ENCODE assay signal across 23 cellular contexts in genomic region chr18:56648307-56648706, GRCh38. TPM values are rescaled to one million over a fixed set of nuclear protein-coding genes. Genes with fewer than 3 reads are reported as not detected.
DNase-seq lines count a peak whose midpoint lies in the region; ATAC-seq, FAIRE-seq and TF ChIP-seq lines count a peak whose summit lies in the region.
"Had no signal": no experiment of that assay in that cellular context is flagged by ENCODE, and none has a peak within 500 bp of the region (broad histone marks: within the 10 kb centered on the region; RNA-seq: fewer than 3 reads in every experiment).

No MANE protein-coding gene starts in this region.

- H3K4me1 ChIP-seq in K562 (replicated peaks in 1 of 2; ENCODE audit: control insufficient read depth in 2 of 2, insufficient read depth in 2 of 2, low read length in 2 of 2), result peaks cover 0 to 23% of the 10 kb centered on the region in 2 experiments; a peak in 3 of 5 replicates

- no peaks in the 10 kb centered on the region for H3K9me3 Mint-ChIP-seq in CD14-positive monocyte
- peaks cover 5% of the 10 kb centered on the region for H3K9me3 Mint-ChIP-seq in natural killer cell treated with Interleukin-12 subunit alpha and Interleukin-12 subunit beta and Interleukin-15 and Interleukin-18, amount 100 ng/mL, for 72 hours

- POLR2A ChIA-PET in K562 (lab: Yijun Ruan, JAX), result interaction anchor here (0.6 to 1.0 kb wide), 2 partner anchors 12 to 35 kb away, joined by 3 to 5 read pairs; no protein-coding TSS in a partner anchor

- no peaks in the 10 kb centered on the region for H3K9me1 ChIP-seq in K562 (ENCODE audit: control insufficient read depth, insufficient read depth, low read length)

- no peak for FAIRE-seq in K562 (lab: Jason Lieb, UNC)
- FAIRE-seq: HTR-8/SVneo had no signal

- no peaks in the 10 kb centered on the region for H3K9me3 ChIP-seq in K562 (replicated peaks; ENCODE audit: control insufficient read depth, insufficient read depth, low read depth, low read length)
- H3K9me3 ChIP-seq: SJSA1 had no signal

- H3K4me3 Mint-ChIP-seq in CD14-positive monocyte, result no peak overlapping the region
- H3K4me3 Mint-ChIP-seq in natural killer cell treated with Interleukin-12 subunit alpha and Interleukin-12 subunit beta and Interleukin-15 and Interleukin-18, amount 100 ng/mL, for 72 hours, result peak overlapping the region; percentile 32
- H3K4me3 Mint-ChIP-seq: B cell had no signal

- H3K4me3 ChIP-seq in HL-60 (replicated peaks; ENCODE audit: insufficient read depth, low read length) (no peak overlapping the region), K562 (no peak overlapping the region)
- H3K4me3 ChIP-seq: SJSA1 had no signal

- peak overlapping the region; percentile 86 for H2AFZ ChIP-seq in K562 (ENCODE audit: low read depth, low read length)

- H3K27me3 Mint-ChIP-seq in CD14-positive monocyte (ENCODE audit: low read depth in 3 of 3), result no peaks in the 10 kb centered on the region
- no peaks in the 10 kb centered on the region for H3K27me3 Mint-ChIP-seq in natural killer cell treated with Interleukin-12 subunit alpha and Interleukin-12 subunit beta and Interleukin-15 and Interleukin-18, amount 100 ng/mL, for 72 hours
- H3K27me3 Mint-ChIP-seq: B cell had no signal

- in situ Hi-C loops in K562 (cut with MboI), result no loop called here

- WGBS in K562 (ENCODE audit: insufficient coverage, low coverage, missing lambda C conversion rate), result 0% methylated on average over 1 of the region's 1 CpG

- no peaks in the 10 kb centered on the region for H3K36me3 ChIP-seq in K562 (ENCODE audit: control insufficient read depth, insufficient read depth, low read length)
- H3K36me3 ChIP-seq: SJSA1 had no signal

- peak overlapping the region in 4 of 7 donors; percentile 24 to 86 (median 34) for H3K27ac Mint-ChIP-seq in CD14-positive monocyte
- peak overlapping the region; percentile 83 to 87 for H3K27ac Mint-ChIP-seq in natural killer cell treated with Interleukin-12 subunit alpha and Interleukin-12 subunit beta and Interleukin-15 and Interleukin-18, amount 100 ng/mL, for 72 hours
- H3K27ac Mint-ChIP-seq: B cell had no signal

- ATAC-seq in K562 (no peak), left colon (no peak)
- ATAC-seq in natural killer cell treated with Interleukin-12 subunit alpha and Interleukin-12 subunit beta and Interleukin-15 and Interleukin-18, amount 100 ng/mL, for 72 hours, result no peak
- ATAC-seq: HCT116 had no signal

- no peak for TF ChIP-seq EP300 in K562 (IDR thresholded peaks at IDR 0.05; ENCODE audit: low read length)

- no peaks in the 10 kb centered on the region for H4K20me1 ChIP-seq in K562 (replicated peaks; ENCODE audit: control insufficient read depth, insufficient read depth, low read length)

- peaks cover 31% of the 10 kb centered on the region for H3K4me1 Mint-ChIP-seq in CD14-positive monocyte
- peaks cover 47 to 55% of the 10 kb centered on the region in 2 donors for H3K4me1 Mint-ChIP-seq in natural killer cell treated with Interleukin-12 subunit alpha and Interleukin-12 subunit beta and Interleukin-15 and Interleukin-18, amount 100 ng/mL, for 72 hours (ENCODE audit: low read depth in 2 of 2)

- no TSS peak for BruUV-seq in K562 (replicated peaks; lab: Mats Ljungman, UMichigan)

- peak overlapping the region in 1 of 2 experiments; percentile 5; a peak in 1 of 4 replicates for H3K9ac ChIP-seq in K562 (ENCODE audit: insufficient read depth in 1 of 2, low read depth in 2 of 2, low read length in 2 of 2)

- H3K79me2 ChIP-seq in K562 (ENCODE audit: control insufficient read depth, insufficient read depth, low read length), result peaks cover 19% of the 10 kb centered on the region

- DNase-seq in CD14-positive monocyte (ENCODE audit: low spot score) (no peak), HL-60 (ENCODE audit: low read depth in 1 of 2, low spot score in 1 of 2) (no peak), K562 (ENCODE audit: extremely low read depth in 1 of 4, low spot score in 3 of 4) (peak in 1 of 4 experiments; percentile 17), left colon (no peak), NCI-H1105 (lab: John Stamatoyannopoulos, UW) (no peak)
- DNase-seq in natural killer cell treated with Interleukin-12 subunit alpha and Interleukin-12 subunit beta and Interleukin-15 and Interleukin-18, amount 100 ng/mL, for 72 hours (ENCODE audit: low spot score), result no peak
- no peak for DNase-seq in stimulated activated CD4-positive, alpha-beta T cell treated with anti-CD3 and anti-CD28 coated beads, Interleukin-1b, Interleukin-23, amount 100 ng/mL, for 48 hours
- DNase-seq: Calu3, DMS79 treated with DMSO at 0.1 percent for 48 hours, KG1, MM.1S, NCI-H1417, NCI-H1694, NCI-H2029 treated with DMSO at 0.1 percent for 48 hours, NCI-H446 treated with DMSO at 0.1 percent for 48 hours, NCI-H526 treated with DMSO at 0.1 percent for 48 hours, Right ventricle myocardium superior, RPMI8226 had no signal

- no peak for TF ChIP-seq CTCF in CD14-positive monocyte (IDR thresholded peaks at IDR 0.05)
- TF ChIP-seq CTCF in HL-60 (IDR thresholded peaks at IDR 0.05; ENCODE audit: insufficient read depth, low read length), result no peak
- no peak for TF ChIP-seq CTCF in K562 (IDR thresholded peaks at IDR 0.05 in 2 of 3, conservative IDR thresholded peaks at IDR 0.05 in 1 of 3; ENCODE audit: insufficient read depth in 2 of 3, low read depth in 1 of 3, low read length in 3 of 3)

- TF ChIP-seq RAD21 in K562 (CRISPR knock-in tag; conservative IDR thresholded peaks at IDR 0.05 in 1 of 2, IDR thresholded peaks at IDR 0.05 in 1 of 2), result no peak

- H3K27me3 ChIP-seq in HL-60 (ENCODE audit: insufficient read depth, poor library complexity, severe bottlenecking) (no peaks in the 10 kb centered on the region), K562 (ENCODE audit: control insufficient read depth in 2 of 2, insufficient read depth in 2 of 2, low read length in 2 of 2) (no peaks in the 10 kb centered on the region)
- H3K27me3 ChIP-seq: SJSA1 had no signal

- no peak for TF ChIP-seq POLR2A in K562 (conservative IDR thresholded peaks at IDR 0.05)

- peaks cover 0 to 3% of the 10 kb centered on the region in 2 donors for H3K36me3 Mint-ChIP-seq in CD14-positive monocyte
- H3K36me3 Mint-ChIP-seq in natural killer cell treated with Interleukin-12 subunit alpha and Interleukin-12 subunit beta and Interleukin-15 and Interleukin-18, amount 100 ng/mL, for 72 hours, result peaks cover 5% of the 10 kb centered on the region

- H3K27ac ChIP-seq in HL-60 (replicated peaks) (peak overlapping the region; percentile 20), K562 (ENCODE audit: extremely low read depth, low read depth, low read length) (peak overlapping the region; percentile 71)
- H3K27ac ChIP-seq: C4-2B, SJSA1 had no signal

- CTCF ChIA-PET in K562 (lab: Yijun Ruan, JAX; ENCODE audit: low intra/inter-chr PET ratio), result no interaction called here

- peak overlapping the region; percentile 52; the same call in 1 of the 2 replicates for H3K4me2 ChIP-seq in K562 (ENCODE audit: insufficient read depth, low read length)

- intact Hi-C loops in CD14-positive monocyte (cut with micrococcal nuclease) (no loop called here), K562 (cut with micrococcal nuclease) (loop anchor here (5.0 kb wide), 1 partner anchor 54 kb away; no protein-coding TSS in a partner anchor), left colon (cut with DNase I, micrococcal nuclease) (no loop called here)

RNA-seq across cellular contexts. Expression of gene WDR7, which starts 2.9 kb away (rescaled TPM):
- polyA plus RNA-seq in CD14-positive monocyte (10 to 100 TPM in 1 of 2 donors, 1 to 10 TPM in 1; 9.5 to 23.6 TPM), K562 (2011; rRNA removed) (2.7 and 5.3 TPM in 2 replicates), K562 (2014; fragmentation: Illumina TruSeq; extraction: Trizol) (3.9 and 4.6 TPM in 2 replicates), K562 (2014; fragmentation: Nextera tagmentation; extraction: Ambion mirVana) (1 to 10 TPM; 1.4 to 2.1 TPM), K562 (2014; rRNA removed) (2.1 and 4.9 TPM in 2 replicates)
- 31.4 and 76.2 TPM in 2 replicates for total RNA-seq in K562 (2011; cell fraction: chromatin; rRNA removed; ENCODE audit: low replicate concordance)
- 10.5 and 11.4 TPM in 2 replicates for total RNA-seq in K562 (2011; cell fraction: nucleolus; rRNA removed)
- 25.4 and 27.6 TPM in 2 replicates for total RNA-seq in K562 (2011; cell fraction: nucleoplasm; rRNA removed)
- total RNA-seq in K562 (2014; rRNA removed) (6.9 and 7.5 TPM in 2 replicates), K562 (2014; rRNA removed; fragmentation: Illumina TruSeq; extraction: Trizol) (9.4 and 9.6 TPM in 2 replicates), K562 (2015; rRNA removed; fragmentation: Illumina TruSeq; extraction: Trizol) (9.0 and 11.0 TPM in 2 replicates), K562 (2021) (6.6 and 7.4 TPM in 2 replicates), left colon (10 to 100 TPM; 25.0 to 27.1 TPM)
- 2.6 and 4.7 TPM in 2 replicates for polyA plus RNA-seq in K562 (2011; cell fraction: cytosol; rRNA removed)
- polyA plus RNA-seq in K562 (2011; cell fraction: nucleus; rRNA removed), result 6.2 and 9.5 TPM in 2 replicates
- 4.0 and 5.5 TPM in 2 replicates for polyA plus RNA-seq in K562 (2012)
- 39.9 and 46.8 TPM in 2 replicates for polyA minus RNA-seq in K562 (2011; rRNA and poly(A)+ RNA removed)
- polyA minus RNA-seq in K562 (2011; cell fraction: cytosol; rRNA and poly(A)+ RNA removed), result 3.0 and 7.3 TPM in 2 replicates
- 24.4 and 36.3 TPM in 2 replicates for polyA minus RNA-seq in K562 (2011; cell fraction: nucleus; rRNA and poly(A)+ RNA removed)
- 10 to 100 TPM; 51.1 to 69.1 TPM for total RNA-seq in natural killer cell treated with Interleukin-12 subunit alpha and Interleukin-12 subunit beta and Interleukin-15 and Interleukin-18, amount 100 ng/mL, for 72 hours

RNA-seq across cellular contexts. Expression of gene TXNL1, which starts 9.9 kb away (rescaled TPM):
- 10 to 100 TPM; 77.8 to 80.4 TPM for polyA plus RNA-seq in CD14-positive monocyte
- 12.5 and 24.9 TPM in 2 replicates for total RNA-seq in K562 (2011; cell fraction: chromatin; rRNA removed; ENCODE audit: low replicate concordance)
- 7.8 and 10.1 TPM in 2 replicates for total RNA-seq in K562 (2011; cell fraction: nucleolus; rRNA removed)
- total RNA-seq in K562 (2011; cell fraction: nucleoplasm; rRNA removed), result 21.5 and 43.8 TPM in 2 replicates
- total RNA-seq in K562 (2014; rRNA removed), result 40.4 and 50.9 TPM in 2 replicates
- total RNA-seq in K562 (2014; rRNA removed; fragmentation: Illumina TruSeq; extraction: Trizol), result 65.8 and 76.3 TPM in 2 replicates
- total RNA-seq in K562 (2015; rRNA removed; fragmentation: Illumina TruSeq; extraction: Trizol), result 82.3 and 86.0 TPM in 2 replicates
- total RNA-seq in K562 (2021), result 65.4 and 65.7 TPM in 2 replicates
- polyA plus RNA-seq in K562 (2011; rRNA removed), result 56.6 and 64.9 TPM in 2 replicates
- polyA plus RNA-seq in K562 (2011; cell fraction: cytosol; rRNA removed), result 14.8 and 21.3 TPM in 2 replicates
- polyA plus RNA-seq in K562 (2011; cell fraction: nucleus; rRNA removed), result 13.3 and 19.5 TPM in 2 replicates
- polyA plus RNA-seq in K562 (2012), result 63.9 and 76.0 TPM in 2 replicates
- 74.6 and 103 TPM in 2 replicates for polyA plus RNA-seq in K562 (2014; fragmentation: Illumina TruSeq; extraction: Trizol)
- polyA plus RNA-seq in K562 (2014; fragmentation: Nextera tagmentation; extraction: Ambion mirVana), result 10 to 100 TPM; 45.4 to 48.1 TPM
- 61.7 and 72.6 TPM in 2 replicates for polyA plus RNA-seq in K562 (2014; rRNA removed)
- polyA minus RNA-seq in K562 (2011; rRNA and poly(A)+ RNA removed), result 45.2 and 46.6 TPM in 2 replicates
- 7.9 and 17.8 TPM in 2 replicates for polyA minus RNA-seq in K562 (2011; cell fraction: cytosol; rRNA and poly(A)+ RNA removed)
- 12.1 and 16.8 TPM in 2 replicates for polyA minus RNA-seq in K562 (2011; cell fraction: nucleus; rRNA and poly(A)+ RNA removed)
- total RNA-seq in natural killer cell treated with Interleukin-12 subunit alpha and Interleukin-12 subunit beta and Interleukin-15 and Interleukin-18, amount 100 ng/mL, for 72 hours, result 10 to 100 TPM; 50.3 to 60.5 TPM
- 10 to 100 TPM; 50.3 to 53.3 TPM for total RNA-seq in left colon
